8 cellular contexts compared by ENCODE assay signal in genomic region chr14:52314521-52315354, GRCh38. TPM values are rescaled to one million over a fixed set of nuclear protein-coding genes. Genes with fewer than 3 reads are reported as not detected.
DNase-seq lines count a peak whose midpoint lies in the region; TF ChIP-seq lines count a peak whose summit lies in the region.

No MANE protein-coding gene starts in this region.

- intact Hi-C loops in ovary (cut with DNase I) = loop anchor here in 2 of 4 donors (5.0 to 10.0 kb wide), 2 partner anchors 150 to 322 kb away; no protein-coding TSS in a partner anchor

- no peaks in the 10 kb centered on the region for H3K36me3 ChIP-seq in ovary

- H3K27me3 ChIP-seq in ovary = no peaks in the 10 kb centered on the region

- 1 to 4% (median 2%) methylated on average over 46 to 67 of the region's 67 CpGs for WGBS in ovary, 3 donors

- peak overlapping the region; percentile 57 to 61 for H3K27ac ChIP-seq in ovary

- H3K4me3 ChIP-seq in NB4 (ENCODE audit: low read depth, low read length) (peak overlapping the region; percentile 57), ovary (peak overlapping the region; percentile 45)

- TF ChIP-seq CTCF in NB4 (IDR thresholded peaks at IDR 0.05; ENCODE audit: low read depth, low read length) (no peak), ovary (IDR thresholded peaks at IDR 0.05) (no peak)

- peak; percentile 28 for DNase-seq in NCI-H146 (lab: John Stamatoyannopoulos, UW)
- DNase-seq in NCI-H146 treated with DMSO at 0.1 percent for 48 hours (lab: John Stamatoyannopoulos, UW; ENCODE audit: unreplicated experiment) = no peak
- peak; percentile 37 for DNase-seq in NB4 (ENCODE audit: low read depth)
- peak; percentile 8 to 11 for DNase-seq in activated T-helper 1 cell treated with anti-CD3 and anti-CD28 coated beads, Interleukin-2, amount 50 U/mL, for 16 hours (ENCODE audit: low read depth in 1 of 2, low spot score in 1 of 2)
- DNase-seq in glomerular visceral epithelial cell (ENCODE audit: extremely low spot score) = peak; percentile 25
- DNase-seq in ovary = peak; percentile 17 to 62 (median 35)
- DNase-seq in NCI-H2171 (lab: John Stamatoyannopoulos, UW) = no peak
- DNase-seq in KBM-7 = no peak

- no peak for TF ChIP-seq EP300 in ovary (IDR thresholded peaks at IDR 0.05)

- in situ Hi-C loops in KBM-7 (cut with MboI; ENCODE audit: low pct_unique_long_range_greater_than_20kb, low sequenced_read_pairs) = no loop called here

- TF ChIP-seq POLR2A in NB4 (IDR thresholded peaks at IDR 0.05; ENCODE audit: extremely low read depth, insufficient read length) (no peak), ovary (IDR thresholded peaks at IDR 0.05) (no peak)

- no peaks in the 10 kb centered on the region for H3K9me3 ChIP-seq in ovary

- peaks cover 7% of the 10 kb centered on the region for H3K4me1 ChIP-seq in ovary (ENCODE audit: insufficient read depth)

RNA-seq across cellular contexts. Expression of gene PTGER2, which starts 0.6 kb away (rescaled TPM):
- total RNA-seq in ovary = 10 to 100 TPM in 2 of 7 donors, 1 to 10 TPM in 4, under 1 TPM in 1; 0.86 to 15.6 (median 6.7) TPM
- 1 to 10 TPM; 5.5 to 5.8 TPM for polyA plus RNA-seq in ovary

RNA-seq across cellular contexts. Expression of gene PTGDR, which starts 47.2 kb away (rescaled TPM):
- total RNA-seq in ovary = 1 to 10 TPM in 1 of 7 donors, under 1 TPM in 6; 0.10 to 1.0 (median 0.52) TPM
- polyA plus RNA-seq in ovary = 1 to 10 TPM in 1 of 2 donors, under 1 TPM in 1; 0.17 to 1.8 TPM

Comparison
In these comparisons a context has a peak if more than half of its experiments do, and no peak if none do; other contexts are left out.
1. DNase-seq: peak in NCI-H146 (single experiment), NB4 (single experiment), activated T-helper 1 cell treated with anti-CD3 and anti-CD28 coated beads, Interleukin-2, amount 50 U/mL, for 16 hours (2 of 2), glomerular visceral epithelial cell (single experiment) and ovary (5 of 5); none in NCI-H146 treated with DMSO at 0.1 percent for 48 hours (single experiment), NCI-H2171 (single experiment) and KBM-7 (single experiment).